Comparison of ENCODE assay signal across 8 cellular contexts in the genomic region with DNA sequence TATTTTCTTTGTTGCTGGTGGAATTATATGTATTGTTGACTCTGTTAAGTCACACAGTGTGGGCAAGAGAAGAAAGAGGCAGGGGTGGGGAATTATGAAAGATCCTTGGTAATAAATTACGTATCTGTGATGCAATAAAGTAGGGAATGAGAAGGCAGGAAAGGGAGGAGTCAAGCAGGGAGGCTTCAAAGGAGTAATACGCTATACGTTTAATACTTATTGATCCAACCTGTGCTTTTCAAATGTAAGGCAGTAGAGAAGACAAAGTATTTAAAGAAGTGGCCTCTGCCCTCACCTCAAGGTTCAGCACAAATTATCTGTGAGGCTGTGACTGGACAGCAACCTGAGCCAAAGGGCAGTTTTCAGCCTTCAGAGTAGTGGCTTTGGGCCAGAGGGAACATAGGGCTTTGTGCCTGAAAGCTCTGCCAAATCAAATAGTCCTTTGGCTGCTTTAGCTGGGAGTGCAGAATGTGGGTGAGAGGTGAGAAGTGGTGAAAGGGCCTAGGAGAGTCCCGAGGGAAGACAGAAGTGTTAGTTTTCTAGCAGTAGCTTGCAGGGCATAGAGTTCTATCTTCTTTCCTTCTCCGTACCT. TPM values are rescaled to one million over a fixed set of nuclear protein-coding genes. Genes with fewer than 3 reads are reported as not detected.
DNase-seq lines count a peak whose midpoint lies in the region; ATAC-seq and TF ChIP-seq lines count a peak whose summit lies in the region.

No MANE protein-coding gene starts in this region.

- H3K9me3 ChIP-seq in left lung (no peaks in the 10 kb centered on the region), thyroid gland (no peaks in the 10 kb centered on the region)

- peak; percentile 65 for DNase-seq in NCI-H1092 (lab: John Stamatoyannopoulos, UW)
- peak; percentile 90 to 97 for DNase-seq in cardiac fibroblast (ENCODE audit: low read depth in 2 of 2)
- DNase-seq in left lung = peak in 1 of 2 donors; percentile 55
- DNase-seq in thyroid gland = peak; percentile 79 to 80
- DNase-seq in OCI-M1 (lab: John Stamatoyannopoulos, UW) = no peak
- DNase-seq in activated effector memory CD4-positive, alpha-beta T cell treated with Interleukin-2 at 50 U/mL for 16 hours = no peak

- TF ChIP-seq CTCF in cardiac fibroblast (IDR thresholded peaks at IDR 0.05; ENCODE audit: low read depth, low read length) (no peak), left lung (IDR thresholded peaks at IDR 0.05) (no peak), thyroid gland (IDR thresholded peaks at IDR 0.05) (no peak)

- H3K27me3 ChIP-seq in left lung (no peaks in the 10 kb centered on the region), thyroid gland (no peaks in the 10 kb centered on the region)

- no peak overlapping the region for H3K4me3 ChIP-seq in cardiac fibroblast (replicated peaks in 1 of 2; ENCODE audit: low read depth in 2 of 2, low read length in 2 of 2)
- H3K4me3 ChIP-seq in left lung = no peak overlapping the region
- H3K4me3 ChIP-seq in thyroid gland (replicated peaks in 1 of 3) = no peak overlapping the region

- intact Hi-C loops in left lung (cut with DNase I) (no loop called here), thyroid gland (cut with DNase I) (no loop called here)

- 36 to 50% methylated on average over 5 of the region's 5 CpGs for WGBS in thyroid gland, 2 donors

- H3K27ac ChIP-seq in left lung = peak overlapping the region; percentile 44 to 51
- peak overlapping the region in 2 of 3 donors; percentile 74 to 86 for H3K27ac ChIP-seq in thyroid gland

- no peak for TF ChIP-seq POLR2A in thyroid gland (IDR thresholded peaks at IDR 0.05)

- H3K4me1 ChIP-seq in left lung = peaks cover 6 to 8% of the 10 kb centered on the region in 2 donors
- peaks cover 23 to 33% of the 10 kb centered on the region in 2 donors for H3K4me1 ChIP-seq in thyroid gland

- ATAC-seq in left lung (peak; percentile 97), HG02588 (IDR thresholded peaks at IDR 0.05; ENCODE audit: unreplicated experiment) (no peak), HG03175 (IDR thresholded peaks at IDR 0.05; ENCODE audit: unreplicated experiment) (no peak)

- no peaks in the 10 kb centered on the region for H3K36me3 ChIP-seq in left lung
- no peaks in the 10 kb centered on the region for H3K36me3 ChIP-seq in thyroid gland

RNA-seq across cellular contexts. Expression of gene PLIN1, which starts 1.2 kb away (rescaled TPM):
- total RNA-seq in left lung (under 1 TPM; 0.37 to 0.55 TPM), thyroid gland (1 to 10 TPM; 3.3 to 9.9 (median 6.0) TPM)

RNA-seq across cellular contexts. Expression of gene PEX11A, which starts 10.2 kb away (rescaled TPM):
- total RNA-seq in left lung = 1 to 10 TPM; 5.6 to 8.6 TPM
- 10 to 100 TPM; 17.4 to 39.5 (median 20.6) TPM for total RNA-seq in thyroid gland

RNA-seq across cellular contexts. Expression of gene WDR93, which starts 10.2 kb away (rescaled TPM):
- total RNA-seq in left lung (under 1 TPM; 0.20 to 0.52 TPM), thyroid gland (1 to 10 TPM; 1.1 to 2.3 (median 2.3) TPM)

RNA-seq across cellular contexts. Expression of gene KIF7, which starts 25.1 kb away (rescaled TPM):
- total RNA-seq in left lung (1 to 10 TPM; 2.4 to 4.6 TPM), thyroid gland (10 to 100 TPM in 1 of 4 donors, 1 to 10 TPM in 3; 6.8 to 10.1 (median 8.3) TPM)

Comparison
In these comparisons a context has a peak if more than half of its experiments do, and no peak if none do; other contexts are left out.
1. DNase-seq: peak in NCI-H1092 (single experiment), cardiac fibroblast (2 of 2) and thyroid gland (2 of 2); none in OCI-M1 (single experiment) and activated effector memory CD4-positive, alpha-beta T cell treated with Interleukin-2 at 50 U/mL for 16 hours (single experiment).